In genomic region chr2:222776792-222777191, GRCh38 we compare ENCODE assay signal across 15 cellular contexts.
"Had no signal": no experiment of that assay in that cellular context is flagged by ENCODE, and none has a peak within 500 bp of the region (broad histone marks: within the 10 kb centered on the region; RNA-seq: fewer than 3 reads in every experiment).

No MANE protein-coding gene starts in this region.

- ATAC-seq: naive thymus-derived CD4-positive, alpha-beta T cell; stimulated activated effector memory CD8-positive, alpha-beta T cell treated with anti-CD3 and anti-CD28 coated beads, Interleukin-12 subunit alpha, Interleukin-12 subunit beta, amount 100 ng/mL, for 72 hours; T-helper 17 cell had no signal

- H3K9me3 ChIP-seq: mucosa of descending colon, ovary, tibial artery, uterus had no signal

- H3K4me3 ChIP-seq: mucosa of descending colon, ovary, tibial artery, uterus had no signal

- DNase-seq: activated CD4-positive, alpha-beta T cell treated with anti-CD3 and anti-CD28 coated beads, Interleukin-2, amount 10 ng/mL, durations not matched to agents 7 days and 5 days; activated CD4-positive, CD25-positive, alpha-beta regulatory T cell; activated CD8-positive, alpha-beta memory T cell treated with anti-CD3 and anti-CD28 coated beads for 24 hours; activated naive CD8-positive, alpha-beta T cell treated with anti-CD3 and anti-CD28 coated beads, Interleukin-2, amount 10 ng/mL, durations not matched to agents 7 days and 5 days; brain microvascular endothelial cell; effector CD8-positive, alpha-beta T cell; foreskin fibroblast; mucosa of descending colon; naive thymus-derived CD4-positive, alpha-beta T cell; ovary; T-helper 17 cell; tibial artery; uterus had no signal

- H3K36me3 ChIP-seq: brain microvascular endothelial cell, ovary, tibial artery, uterus had no signal

- H3K27me3 ChIP-seq: brain microvascular endothelial cell, ovary, tibial artery, uterus had no signal

- H3K27ac ChIP-seq: brain microvascular endothelial cell, ovary, tibial artery, uterus had no signal

- H3K4me1 ChIP-seq: tibial artery, uterus had no signal

- FAIRE-seq: endothelial cell of umbilical vein had no signal
